In the genomic region with DNA sequence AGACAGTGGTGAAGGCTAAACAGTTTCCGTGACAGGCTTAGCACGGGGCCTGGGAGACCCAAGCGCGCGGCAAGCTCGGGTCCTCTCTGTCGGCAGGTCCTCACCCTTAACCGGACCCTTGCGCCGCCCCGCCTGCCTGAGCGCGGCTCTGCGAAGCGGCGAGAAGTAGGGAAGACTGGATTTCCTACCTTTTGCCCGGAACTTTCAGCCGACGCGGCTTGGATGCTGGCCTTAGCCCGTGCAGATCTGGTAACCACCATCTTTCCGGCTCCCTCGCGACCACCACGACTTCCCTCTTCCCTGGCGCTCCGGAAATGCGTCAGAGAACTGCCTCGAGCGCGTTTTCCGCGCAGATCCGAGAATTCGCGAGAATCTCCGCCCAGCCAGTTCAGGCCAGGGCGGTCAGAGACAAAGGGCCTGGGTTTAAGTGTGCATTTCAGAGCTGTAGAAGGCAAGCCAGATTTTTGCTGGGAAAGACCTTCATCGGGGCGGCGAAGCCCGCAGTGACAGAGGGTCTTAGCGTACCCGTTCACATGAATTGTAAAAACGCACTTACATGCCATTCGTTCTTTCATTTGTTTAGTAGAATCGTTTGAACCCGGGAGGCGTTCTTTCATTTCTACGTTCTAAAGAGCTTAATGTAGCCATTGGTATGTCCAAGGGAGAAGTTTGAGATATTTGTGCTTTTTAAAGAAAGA, we compare ENCODE assay signal across 1 cellular context.
TF ChIP-seq lines count a peak whose summit lies in the region.

A gene with protein sequence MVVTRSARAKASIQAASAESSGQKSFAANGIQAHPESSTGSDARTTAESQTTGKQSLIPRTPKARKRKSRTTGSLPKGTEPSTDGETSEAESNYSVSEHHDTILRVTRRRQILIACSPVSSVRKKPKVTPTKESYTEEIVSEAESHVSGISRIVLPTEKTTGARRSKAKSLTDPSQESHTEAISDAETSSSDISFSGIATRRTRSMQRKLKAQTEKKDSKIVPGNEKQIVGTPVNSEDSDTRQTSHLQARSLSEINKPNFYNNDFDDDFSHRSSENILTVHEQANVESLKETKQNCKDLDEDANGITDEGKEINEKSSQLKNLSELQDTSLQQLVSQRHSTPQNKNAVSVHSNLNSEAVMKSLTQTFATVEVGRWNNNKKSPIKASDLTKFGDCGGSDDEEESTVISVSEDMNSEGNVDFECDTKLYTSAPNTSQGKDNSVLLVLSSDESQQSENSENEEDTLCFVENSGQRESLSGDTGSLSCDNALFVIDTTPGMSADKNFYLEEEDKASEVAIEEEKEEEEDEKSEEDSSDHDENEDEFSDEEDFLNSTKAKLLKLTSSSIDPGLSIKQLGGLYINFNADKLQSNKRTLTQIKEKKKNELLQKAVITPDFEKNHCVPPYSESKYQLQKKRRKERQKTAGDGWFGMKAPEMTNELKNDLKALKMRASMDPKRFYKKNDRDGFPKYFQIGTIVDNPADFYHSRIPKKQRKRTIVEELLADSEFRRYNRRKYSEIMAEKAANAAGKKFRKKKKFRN (minus strand): TSS at position 318 of the 698 bp plus-strand sequence. CDS start 58 bp downstream, at position 260.

TF ChIP-seq in HepG2, 621 proteins besides CTCF, POLR2A, EP300 and RAD21 (continued from another document and continues in another):
- TF ChIP-seq, protein P1, sequence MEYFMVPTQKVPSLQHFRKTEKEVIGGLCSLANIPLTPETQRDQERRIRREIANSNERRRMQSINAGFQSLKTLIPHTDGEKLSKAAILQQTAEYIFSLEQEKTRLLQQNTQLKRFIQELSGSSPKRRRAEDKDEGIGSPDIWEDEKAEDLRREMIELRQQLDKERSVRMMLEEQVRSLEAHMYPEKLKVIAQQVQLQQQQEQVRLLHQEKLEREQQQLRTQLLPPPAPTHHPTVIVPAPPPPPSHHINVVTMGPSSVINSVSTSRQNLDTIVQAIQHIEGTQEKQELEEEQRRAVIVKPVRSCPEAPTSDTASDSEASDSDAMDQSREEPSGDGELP (IDR thresholded peaks at IDR 0.05; ENCODE audit: borderline replicate concordance, low read depth): no peak
- TF ChIP-seq ZKSCAN8 (CRISPR knock-in tag; IDR thresholded peaks at IDR 0.05; ENCODE audit: borderline replicate concordance) (no peak; the same call in 1 of the 2 replicates), ZNF331 (CRISPR knock-in tag; IDR thresholded peaks at IDR 0.05) (peak; percentile 82; the same call in 1 of the 2 replicates), KAT2B (IDR thresholded peaks at IDR 0.05; ENCODE audit: borderline replicate concordance, low read depth, low read length) (no peak), HNRNPUL1 (IDR thresholded peaks at IDR 0.05; ENCODE audit: low read depth, low read length) (no peak), CBX5 (CRISPR knock-in tag; IDR thresholded peaks at IDR 0.05; ENCODE audit: borderline replicate concordance) (peak; percentile 68; the same call in 1 of the 2 replicates), ZNF224 (CRISPR knock-in tag; IDR thresholded peaks at IDR 0.05) (0 out of 2 replicates have a peak, but pooled peaks have one; percentile 30), SMARCC2 (IDR thresholded peaks at IDR 0.05) (no peak), ZNF382 (CRISPR knock-in tag; IDR thresholded peaks at IDR 0.05; ENCODE audit: borderline replicate concordance) (no peak), ZNF790 (CRISPR knock-in tag; IDR thresholded peaks at IDR 0.05; ENCODE audit: borderline replicate concordance) (0 out of 2 replicates have a peak, but pooled peaks have one; percentile 76), ZNF775 (CRISPR knock-in tag; IDR thresholded peaks at IDR 0.05; ENCODE audit: borderline replicate concordance) (peak; percentile 66; the same call in 1 of the 2 replicates), TRIM24 (CRISPR knock-in tag; IDR thresholded peaks at IDR 0.05) (no peak), ZFY (CRISPR knock-in tag; IDR thresholded peaks at IDR 0.05) (peak; percentile 95), DPF2 (CRISPR knock-in tag; IDR thresholded peaks at IDR 0.05; ENCODE audit: borderline replicate concordance, low read depth) (no peak), PITX1 (CRISPR knock-in tag; IDR thresholded peaks at IDR 0.05) (peak; percentile 50; the same call in 1 of the 2 replicates), AGO1 (IDR thresholded peaks at IDR 0.05; ENCODE audit: low read depth, low read length, poor library complexity, severe bottlenecking) (no peak), IRX3 (CRISPR knock-in tag; IDR thresholded peaks at IDR 0.05; ENCODE audit: borderline replicate concordance, low read depth) (0 out of 2 replicates have a peak, but pooled peaks have one; percentile 51), CAMTA2 (CRISPR knock-in tag; IDR thresholded peaks at IDR 0.05; ENCODE audit: borderline replicate concordance) (0 out of 2 replicates have a peak, but pooled peaks have one; percentile 38), ZNF546 (CRISPR knock-in tag; conservative IDR thresholded peaks at IDR 0.05) (no peak), NAIF1 (CRISPR knock-in tag; IDR thresholded peaks at IDR 0.05; ENCODE audit: borderline replicate concordance) (peak; percentile 23; the same call in 1 of the 2 replicates)
- TF ChIP-seq, protein P2, sequence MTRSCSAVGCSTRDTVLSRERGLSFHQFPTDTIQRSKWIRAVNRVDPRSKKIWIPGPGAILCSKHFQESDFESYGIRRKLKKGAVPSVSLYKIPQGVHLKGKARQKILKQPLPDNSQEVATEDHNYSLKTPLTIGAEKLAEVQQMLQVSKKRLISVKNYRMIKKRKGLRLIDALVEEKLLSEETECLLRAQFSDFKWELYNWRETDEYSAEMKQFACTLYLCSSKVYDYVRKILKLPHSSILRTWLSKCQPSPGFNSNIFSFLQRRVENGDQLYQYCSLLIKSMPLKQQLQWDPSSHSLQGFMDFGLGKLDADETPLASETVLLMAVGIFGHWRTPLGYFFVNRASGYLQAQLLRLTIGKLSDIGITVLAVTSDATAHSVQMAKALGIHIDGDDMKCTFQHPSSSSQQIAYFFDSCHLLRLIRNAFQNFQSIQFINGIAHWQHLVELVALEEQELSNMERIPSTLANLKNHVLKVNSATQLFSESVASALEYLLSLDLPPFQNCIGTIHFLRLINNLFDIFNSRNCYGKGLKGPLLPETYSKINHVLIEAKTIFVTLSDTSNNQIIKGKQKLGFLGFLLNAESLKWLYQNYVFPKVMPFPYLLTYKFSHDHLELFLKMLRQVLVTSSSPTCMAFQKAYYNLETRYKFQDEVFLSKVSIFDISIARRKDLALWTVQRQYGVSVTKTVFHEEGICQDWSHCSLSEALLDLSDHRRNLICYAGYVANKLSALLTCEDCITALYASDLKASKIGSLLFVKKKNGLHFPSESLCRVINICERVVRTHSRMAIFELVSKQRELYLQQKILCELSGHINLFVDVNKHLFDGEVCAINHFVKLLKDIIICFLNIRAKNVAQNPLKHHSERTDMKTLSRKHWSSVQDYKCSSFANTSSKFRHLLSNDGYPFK (CRISPR knock-in tag; IDR thresholded peaks at IDR 0.05; ENCODE audit: borderline replicate concordance): peak; percentile 91; the same call in 1 of the 2 replicates
- TF ChIP-seq, protein P3, sequence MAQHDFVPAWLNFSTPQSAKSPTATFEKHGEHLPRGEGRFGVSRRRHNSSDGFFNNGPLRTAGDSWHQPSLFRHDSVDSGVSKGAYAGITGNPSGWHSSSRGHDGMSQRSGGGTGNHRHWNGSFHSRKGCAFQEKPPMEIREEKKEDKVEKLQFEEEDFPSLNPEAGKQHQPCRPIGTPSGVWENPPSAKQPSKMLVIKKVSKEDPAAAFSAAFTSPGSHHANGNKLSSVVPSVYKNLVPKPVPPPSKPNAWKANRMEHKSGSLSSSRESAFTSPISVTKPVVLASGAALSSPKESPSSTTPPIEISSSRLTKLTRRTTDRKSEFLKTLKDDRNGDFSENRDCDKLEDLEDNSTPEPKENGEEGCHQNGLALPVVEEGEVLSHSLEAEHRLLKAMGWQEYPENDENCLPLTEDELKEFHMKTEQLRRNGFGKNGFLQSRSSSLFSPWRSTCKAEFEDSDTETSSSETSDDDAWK (CRISPR knock-in tag; IDR thresholded peaks at IDR 0.05): no peak
- TF ChIP-seq, protein P4, sequence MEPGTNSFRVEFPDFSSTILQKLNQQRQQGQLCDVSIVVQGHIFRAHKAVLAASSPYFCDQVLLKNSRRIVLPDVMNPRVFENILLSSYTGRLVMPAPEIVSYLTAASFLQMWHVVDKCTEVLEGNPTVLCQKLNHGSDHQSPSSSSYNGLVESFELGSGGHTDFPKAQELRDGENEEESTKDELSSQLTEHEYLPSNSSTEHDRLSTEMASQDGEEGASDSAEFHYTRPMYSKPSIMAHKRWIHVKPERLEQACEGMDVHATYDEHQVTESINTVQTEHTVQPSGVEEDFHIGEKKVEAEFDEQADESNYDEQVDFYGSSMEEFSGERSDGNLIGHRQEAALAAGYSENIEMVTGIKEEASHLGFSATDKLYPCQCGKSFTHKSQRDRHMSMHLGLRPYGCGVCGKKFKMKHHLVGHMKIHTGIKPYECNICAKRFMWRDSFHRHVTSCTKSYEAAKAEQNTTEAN (CRISPR knock-in tag; conservative IDR thresholded peaks at IDR 0.05): peak; percentile 76
- TF ChIP-seq, protein P5, sequence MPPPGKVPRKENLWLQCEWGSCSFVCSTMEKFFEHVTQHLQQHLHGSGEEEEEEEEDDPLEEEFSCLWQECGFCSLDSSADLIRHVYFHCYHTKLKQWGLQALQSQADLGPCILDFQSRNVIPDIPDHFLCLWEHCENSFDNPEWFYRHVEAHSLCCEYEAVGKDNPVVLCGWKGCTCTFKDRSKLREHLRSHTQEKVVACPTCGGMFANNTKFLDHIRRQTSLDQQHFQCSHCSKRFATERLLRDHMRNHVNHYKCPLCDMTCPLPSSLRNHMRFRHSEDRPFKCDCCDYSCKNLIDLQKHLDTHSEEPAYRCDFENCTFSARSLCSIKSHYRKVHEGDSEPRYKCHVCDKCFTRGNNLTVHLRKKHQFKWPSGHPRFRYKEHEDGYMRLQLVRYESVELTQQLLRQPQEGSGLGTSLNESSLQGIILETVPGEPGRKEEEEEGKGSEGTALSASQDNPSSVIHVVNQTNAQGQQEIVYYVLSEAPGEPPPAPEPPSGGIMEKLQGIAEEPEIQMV (CRISPR knock-in tag; IDR thresholded peaks at IDR 0.05; ENCODE audit: low read depth): peak; percentile 77
- TF ChIP-seq, protein P6, sequence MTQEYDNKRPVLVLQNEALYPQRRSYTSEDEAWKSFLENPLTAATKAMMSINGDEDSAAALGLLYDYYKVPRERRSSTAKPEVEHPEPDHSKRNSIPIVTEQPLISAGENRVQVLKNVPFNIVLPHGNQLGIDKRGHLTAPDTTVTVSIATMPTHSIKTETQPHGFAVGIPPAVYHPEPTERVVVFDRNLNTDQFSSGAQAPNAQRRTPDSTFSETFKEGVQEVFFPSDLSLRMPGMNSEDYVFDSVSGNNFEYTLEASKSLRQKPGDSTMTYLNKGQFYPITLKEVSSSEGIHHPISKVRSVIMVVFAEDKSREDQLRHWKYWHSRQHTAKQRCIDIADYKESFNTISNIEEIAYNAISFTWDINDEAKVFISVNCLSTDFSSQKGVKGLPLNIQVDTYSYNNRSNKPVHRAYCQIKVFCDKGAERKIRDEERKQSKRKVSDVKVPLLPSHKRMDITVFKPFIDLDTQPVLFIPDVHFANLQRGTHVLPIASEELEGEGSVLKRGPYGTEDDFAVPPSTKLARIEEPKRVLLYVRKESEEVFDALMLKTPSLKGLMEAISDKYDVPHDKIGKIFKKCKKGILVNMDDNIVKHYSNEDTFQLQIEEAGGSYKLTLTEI (CRISPR knock-in tag; conservative IDR thresholded peaks at IDR 0.05): no peak
- TF ChIP-seq, protein P7, sequence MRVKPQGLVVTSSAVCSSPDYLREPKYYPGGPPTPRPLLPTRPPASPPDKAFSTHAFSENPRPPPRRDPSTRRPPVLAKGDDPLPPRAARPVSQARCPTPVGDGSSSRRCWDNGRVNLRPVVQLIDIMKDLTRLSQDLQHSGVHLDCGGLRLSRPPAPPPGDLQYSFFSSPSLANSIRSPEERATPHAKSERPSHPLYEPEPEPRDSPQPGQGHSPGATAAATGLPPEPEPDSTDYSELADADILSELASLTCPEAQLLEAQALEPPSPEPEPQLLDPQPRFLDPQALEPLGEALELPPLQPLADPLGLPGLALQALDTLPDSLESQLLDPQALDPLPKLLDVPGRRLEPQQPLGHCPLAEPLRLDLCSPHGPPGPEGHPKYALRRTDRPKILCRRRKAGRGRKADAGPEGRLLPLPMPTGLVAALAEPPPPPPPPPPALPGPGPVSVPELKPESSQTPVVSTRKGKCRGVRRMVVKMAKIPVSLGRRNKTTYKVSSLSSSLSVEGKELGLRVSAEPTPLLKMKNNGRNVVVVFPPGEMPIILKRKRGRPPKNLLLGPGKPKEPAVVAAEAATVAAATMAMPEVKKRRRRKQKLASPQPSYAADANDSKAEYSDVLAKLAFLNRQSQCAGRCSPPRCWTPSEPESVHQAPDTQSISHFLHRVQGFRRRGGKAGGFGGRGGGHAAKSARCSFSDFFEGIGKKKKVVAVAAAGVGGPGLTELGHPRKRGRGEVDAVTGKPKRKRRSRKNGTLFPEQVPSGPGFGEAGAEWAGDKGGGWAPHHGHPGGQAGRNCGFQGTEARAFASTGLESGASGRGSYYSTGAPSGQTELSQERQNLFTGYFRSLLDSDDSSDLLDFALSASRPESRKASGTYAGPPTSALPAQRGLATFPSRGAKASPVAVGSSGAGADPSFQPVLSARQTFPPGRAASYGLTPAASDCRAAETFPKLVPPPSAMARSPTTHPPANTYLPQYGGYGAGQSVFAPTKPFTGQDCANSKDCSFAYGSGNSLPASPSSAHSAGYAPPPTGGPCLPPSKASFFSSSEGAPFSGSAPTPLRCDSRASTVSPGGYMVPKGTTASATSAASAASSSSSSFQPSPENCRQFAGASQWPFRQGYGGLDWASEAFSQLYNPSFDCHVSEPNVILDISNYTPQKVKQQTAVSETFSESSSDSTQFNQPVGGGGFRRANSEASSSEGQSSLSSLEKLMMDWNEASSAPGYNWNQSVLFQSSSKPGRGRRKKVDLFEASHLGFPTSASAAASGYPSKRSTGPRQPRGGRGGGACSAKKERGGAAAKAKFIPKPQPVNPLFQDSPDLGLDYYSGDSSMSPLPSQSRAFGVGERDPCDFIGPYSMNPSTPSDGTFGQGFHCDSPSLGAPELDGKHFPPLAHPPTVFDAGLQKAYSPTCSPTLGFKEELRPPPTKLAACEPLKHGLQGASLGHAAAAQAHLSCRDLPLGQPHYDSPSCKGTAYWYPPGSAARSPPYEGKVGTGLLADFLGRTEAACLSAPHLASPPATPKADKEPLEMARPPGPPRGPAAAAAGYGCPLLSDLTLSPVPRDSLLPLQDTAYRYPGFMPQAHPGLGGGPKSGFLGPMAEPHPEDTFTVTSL (CRISPR knock-in tag; IDR thresholded peaks at IDR 0.05; ENCODE audit: borderline replicate concordance): peak; percentile 21; the same call in 1 of the 2 replicates
- TF ChIP-seq, protein P8, sequence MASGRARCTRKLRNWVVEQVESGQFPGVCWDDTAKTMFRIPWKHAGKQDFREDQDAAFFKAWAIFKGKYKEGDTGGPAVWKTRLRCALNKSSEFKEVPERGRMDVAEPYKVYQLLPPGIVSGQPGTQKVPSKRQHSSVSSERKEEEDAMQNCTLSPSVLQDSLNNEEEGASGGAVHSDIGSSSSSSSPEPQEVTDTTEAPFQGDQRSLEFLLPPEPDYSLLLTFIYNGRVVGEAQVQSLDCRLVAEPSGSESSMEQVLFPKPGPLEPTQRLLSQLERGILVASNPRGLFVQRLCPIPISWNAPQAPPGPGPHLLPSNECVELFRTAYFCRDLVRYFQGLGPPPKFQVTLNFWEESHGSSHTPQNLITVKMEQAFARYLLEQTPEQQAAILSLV (CRISPR knock-in tag; IDR thresholded peaks at IDR 0.05; ENCODE audit: borderline replicate concordance): peak; percentile 82; the same call in 1 of the 2 replicates
- TF ChIP-seq, protein P9, sequence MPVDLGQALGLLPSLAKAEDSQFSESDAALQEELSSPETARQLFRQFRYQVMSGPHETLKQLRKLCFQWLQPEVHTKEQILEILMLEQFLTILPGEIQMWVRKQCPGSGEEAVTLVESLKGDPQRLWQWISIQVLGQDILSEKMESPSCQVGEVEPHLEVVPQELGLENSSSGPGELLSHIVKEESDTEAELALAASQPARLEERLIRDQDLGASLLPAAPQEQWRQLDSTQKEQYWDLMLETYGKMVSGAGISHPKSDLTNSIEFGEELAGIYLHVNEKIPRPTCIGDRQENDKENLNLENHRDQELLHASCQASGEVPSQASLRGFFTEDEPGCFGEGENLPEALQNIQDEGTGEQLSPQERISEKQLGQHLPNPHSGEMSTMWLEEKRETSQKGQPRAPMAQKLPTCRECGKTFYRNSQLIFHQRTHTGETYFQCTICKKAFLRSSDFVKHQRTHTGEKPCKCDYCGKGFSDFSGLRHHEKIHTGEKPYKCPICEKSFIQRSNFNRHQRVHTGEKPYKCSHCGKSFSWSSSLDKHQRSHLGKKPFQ (CRISPR knock-in tag; IDR thresholded peaks at IDR 0.05; ENCODE audit: insufficient replicate concordance): no peak
